ENCODE assay signal across 8 cellular contexts in genomic region chr2:113977660-113978523, GRCh38.
DNase-seq lines count a peak whose midpoint lies in the region; ATAC-seq and TF ChIP-seq lines count a peak whose summit lies in the region.

No MANE protein-coding gene starts in this region.

- H3K9me3 ChIP-seq in thoracic aorta, result no peaks in the 10 kb centered on the region

- in situ Hi-C loops in ACHN (cut with HindIII; ENCODE audit: low pct_ligation_motif_present, low pct_unique_long_range_greater_than_20kb, low sequenced_read_pairs), result no loop called here
- in situ Hi-C loops in SK-MEL-5 (cut with HindIII; ENCODE audit: low pct_unique_long_range_greater_than_20kb, low sequenced_read_pairs), result no loop called here

- H3K27me3 Mint-ChIP-seq in HFFc6 (ENCODE audit: insufficient read depth), result peaks cover 17% of the 10 kb centered on the region

- TF ChIP-seq CTCF in HFFc6 (IDR thresholded peaks at IDR 0.05) (peak; percentile 52), thoracic aorta (IDR thresholded peaks at IDR 0.05) (peak; percentile 31)

- ATAC-seq in thoracic aorta (ENCODE audit: insufficient number of reproducible peaks, low FRiP score, low read depth) (no peak), GM21381 (IDR thresholded peaks at IDR 0.05; ENCODE audit: unreplicated experiment) (no peak)

- no peaks in the 10 kb centered on the region for H3K36me3 ChIP-seq in thoracic aorta

- no peaks in the 10 kb centered on the region for H3K27me3 ChIP-seq in thoracic aorta (replicated peaks; ENCODE audit: insufficient read depth)

- no peaks in the 10 kb centered on the region for H3K4me1 ChIP-seq in thoracic aorta (ENCODE audit: control insufficient read depth in 1 of 2, low read depth in 2 of 2)

- H3K9me3 Mint-ChIP-seq in HFFc6, result peaks cover 16% of the 10 kb centered on the region

- peaks cover 62% of the 10 kb centered on the region for H3K36me3 Mint-ChIP-seq in HFFc6 (ENCODE audit: low read depth)

- H3K4me3 Mint-ChIP-seq in HFFc6, result no peak overlapping the region

- peaks cover 31% of the 10 kb centered on the region for H3K4me1 Mint-ChIP-seq in HFFc6 (ENCODE audit: low read depth)

- H3K4me3 ChIP-seq in thoracic aorta, result no peak overlapping the region

- DNase-seq in ACHN, result peak; percentile 12
- no peak for DNase-seq in HFFc6
- peak; percentile 96 for DNase-seq in SK-MEL-5 (ENCODE audit: low read depth, low spot score)
- DNase-seq in hepatic stellate cell (ENCODE audit: low spot score), result peak; percentile 35
- DNase-seq in thoracic aorta (ENCODE audit: low spot score), result no peak
- no peak for DNase-seq in GOT3 (lab: John Stamatoyannopoulos, UW)
- DNase-seq in T-helper 1 cell, result no peak

- no peak overlapping the region for H3K27ac ChIP-seq in thoracic aorta

- no peak overlapping the region; the same call in 1 of the 2 replicates for H3K27ac Mint-ChIP-seq in HFFc6

Comparison
In these comparisons a context has a peak if more than half of its experiments do, and no peak if none do; other contexts are left out.
1. DNase-seq: peak in ACHN (single experiment), SK-MEL-5 (single experiment) and hepatic stellate cell (single experiment); none in HFFc6 (single experiment), thoracic aorta (single experiment), GOT3 (single experiment) and T-helper 1 cell (0 of 5).